In genomic region chr11:114059278-114059983, GRCh38 we compare ENCODE assay signal across 8 cellular contexts. TPM values are rescaled to one million over a fixed set of nuclear protein-coding genes. Genes with fewer than 3 reads are reported as not detected.
DNase-seq lines count a peak whose midpoint lies in the region; ATAC-seq and TF ChIP-seq lines count a peak whose summit lies in the region.

ZBTB16 (plus strand) TSS chr11:114059711; CDS start chr11:114063301, 3,590 bp downstream.

- H3K4me3 ChIP-seq in iPS-11a (ENCODE audit: low read depth, low read length) (peak within 1 kb of the TSS; percentile 70), rectal smooth muscle tissue (ENCODE audit: low read length) (peak within 1 kb of the TSS; percentile 87)

- peaks cover 55% of the 10 kb centered on the region for H3K4me1 Mint-ChIP-seq in brain

- H3K27me3 ChIP-seq in rectal smooth muscle tissue (ENCODE audit: control insufficient read depth, insufficient read depth, low read length) = peaks cover 2% of the 10 kb centered on the region

- peak within 1 kb of the TSS; percentile 74 to 96 (median 88) for H3K27ac Mint-ChIP-seq in brain

- H3K4me1 ChIP-seq in rectal smooth muscle tissue (ENCODE audit: control insufficient read depth, insufficient read depth, low read length) = peaks cover 3% of the 10 kb centered on the region

- peaks cover 8% of the 10 kb centered on the region for H3K36me3 Mint-ChIP-seq in brain

- peaks cover 58% of the 10 kb centered on the region for H3K27me3 Mint-ChIP-seq in brain

- TF ChIP-seq CTCF in brain (conservative IDR thresholded peaks at IDR 0.05) = peak in 1 of 2 experiments; percentile 35

- H3K27ac ChIP-seq in rectal smooth muscle tissue (ENCODE audit: low read depth, low read length) = peak within 1 kb of the TSS; percentile 99

- ATAC-seq in HG03439 (IDR thresholded peaks at IDR 0.05; ENCODE audit: unreplicated experiment) = no peak

- peak; percentile 49 for DNase-seq in 8988T
- DNase-seq in KG1 (lab: John Stamatoyannopoulos, UW) = peak; percentile 74
- DNase-seq in T-helper 9 cell = peak; percentile 52
- no peak for DNase-seq in kidney tubule cell (ENCODE audit: low spot score)

- H3K9me3 Mint-ChIP-seq in brain = peaks cover 0 to 8% (median 0%) of the 10 kb centered on the region in 5 experiments

- H3K36me3 ChIP-seq in rectal smooth muscle tissue (ENCODE audit: control insufficient read depth, insufficient read depth, low read length) = peaks cover 6% of the 10 kb centered on the region

- peak within 1 kb of the TSS; percentile 93 to 99 (median 97) for H3K4me3 Mint-ChIP-seq in brain

- H3K9ac ChIP-seq in rectal smooth muscle tissue (ENCODE audit: low read length) = peak within 1 kb of the TSS; percentile 86

RNA-seq across cellular contexts. Expression of gene ZBTB16, which starts in this region (rescaled TPM):
- 10.3 TPM for polyA plus RNA-seq in brain (ENCODE audit: insufficient read depth, low read depth, low replicate concordance)
